ENCODE assay signal across 17 cellular contexts in genomic region chr13:48993150-48993549, GRCh38.
"Had no signal": no experiment of that assay in that cellular context is flagged by ENCODE, and none has a peak within 500 bp of the region (broad histone marks: within the 10 kb centered on the region; RNA-seq: fewer than 3 reads in every experiment).

No MANE protein-coding gene starts in this region.

- FAIRE-seq: endothelial cell of umbilical vein, urothelium cell line had no signal

- H3K4me3 ChIP-seq: hepatocyte, ovary, right atrium auricular region, sigmoid colon, skin epidermis, suprapubic skin, thyroid gland had no signal

- H3K36me3 ChIP-seq: ovary, right atrium auricular region, sigmoid colon, suprapubic skin, thyroid gland had no signal

- DNase-seq: effector CD4-positive, alpha-beta T cell; endodermal cell; foreskin melanocyte; head of caudate nucleus; kidney glomerular epithelial cell; natural killer cell; ovary; sigmoid colon; stimulated activated naive CD4-positive, alpha-beta T cell; thyroid gland had no signal

- H3K27me3 ChIP-seq: hepatocyte, ovary, right atrium auricular region, sigmoid colon, suprapubic skin, thyroid gland had no signal

- H3K4me1 ChIP-seq: right atrium auricular region, suprapubic skin had no signal

- H3K9me3 ChIP-seq: ovary, sigmoid colon, suprapubic skin, thyroid gland had no signal

- H3K4me2 ChIP-seq: hepatocyte had no signal

- H2AFZ ChIP-seq: hepatocyte had no signal

- H3K27ac ChIP-seq: hepatocyte, ovary, right atrium auricular region, sigmoid colon, skin epidermis, suprapubic skin, thyroid gland had no signal

- ATAC-seq: left lobe of liver, natural killer cell had no signal
